ENCODE assay signal across 8 cellular contexts in genomic region chr1:211578640-211579433, GRCh38. TPM values are rescaled to one million over a fixed set of nuclear protein-coding genes. Genes with fewer than 3 reads are reported as not detected.
DNase-seq lines count a peak whose midpoint lies in the region; ATAC-seq, FAIRE-seq and TF ChIP-seq lines count a peak whose summit lies in the region.

TSS of gene SLC30A1 (minus strand) at chr1:211579161. CDS start at chr1:211578612, 549 bp downstream.

- H3K27ac ChIP-seq in pancreas (peak within 1 kb of the TSS; percentile 91 to 95 (median 93)), tibial artery (peak within 1 kb of the TSS; percentile 93 to 97)

- no peak for TF ChIP-seq CTCF in GM10248 (IDR thresholded peaks at IDR 0.05; ENCODE audit: control extremely low read depth, extremely low read depth, low read depth, missing control alignments)
- no peak for TF ChIP-seq CTCF in pancreas (IDR thresholded peaks at IDR 0.05)
- no peak for TF ChIP-seq CTCF in tibial artery (IDR thresholded peaks at IDR 0.05)

- peaks cover 10 to 24% (median 21%) of the 10 kb centered on the region in 3 donors for H3K4me1 ChIP-seq in pancreas
- H3K4me1 ChIP-seq in tibial artery, result peaks cover 0 to 66% (median 34%) of the 10 kb centered on the region in 4 donors

- peak; percentile 100 for DNase-seq in GM10248 (ENCODE audit: extremely low spot score)
- DNase-seq in NCI-H1105 (lab: John Stamatoyannopoulos, UW), result peak; percentile 97
- peak; percentile 99 for DNase-seq in SKM-1 treated with dmso at 0.1 percent for 144 hours (lab: John Stamatoyannopoulos, UW; ENCODE audit: unreplicated experiment)
- peak; percentile 100 for DNase-seq in activated naive CD8-positive, alpha-beta T cell treated with anti-CD3 and anti-CD28 coated beads for 36 hours
- peak; percentile 99 to 100 (median 100) for DNase-seq in head of caudate nucleus
- DNase-seq in pancreas, result peak; percentile 99 to 100 (median 100)
- DNase-seq in tibial artery, result peak; percentile 100

- peak; percentile 13 for FAIRE-seq in pancreas (lab: Jason Lieb, UNC)

- H3K4me3 Mint-ChIP-seq in activated naive CD8-positive, alpha-beta T cell treated with anti-CD3 and anti-CD28 coated beads for 36 hours, result peak within 1 kb of the TSS; percentile 92

- no peaks in the 10 kb centered on the region for H3K27me3 ChIP-seq in pancreas
- H3K27me3 ChIP-seq in tibial artery, result no peaks in the 10 kb centered on the region

- no peaks in the 10 kb centered on the region for H3K36me3 ChIP-seq in pancreas
- peaks cover 6 to 13% (median 8%) of the 10 kb centered on the region in 3 donors for H3K36me3 ChIP-seq in tibial artery

- H3K4me1 Mint-ChIP-seq in activated naive CD8-positive, alpha-beta T cell treated with anti-CD3 and anti-CD28 coated beads for 36 hours, result peaks cover 27% of the 10 kb centered on the region

- peak; percentile 80 for ATAC-seq in HG02623 (IDR thresholded peaks at IDR 0.05; ENCODE audit: unreplicated experiment)
- ATAC-seq in pancreas, result peak; percentile 85 to 94 (median 91)

- POLR2A ChIA-PET in GM10248 (lab: Yijun Ruan, JAX), result interaction anchor here (0.6 kb wide), 1 partner anchor 51 kb away, joined by 3 read pairs; no protein-coding TSS in a partner anchor

- WGBS in pancreas, 2 donors, result 0% methylated on average over 56 to 97 of the region's 97 CpGs

- no peaks in the 10 kb centered on the region for H3K9me3 ChIP-seq in pancreas
- no peaks in the 10 kb centered on the region for H3K9me3 ChIP-seq in tibial artery

- H3K9me3 Mint-ChIP-seq in activated naive CD8-positive, alpha-beta T cell treated with anti-CD3 and anti-CD28 coated beads for 36 hours, result no peaks in the 10 kb centered on the region

- peaks cover 13% of the 10 kb centered on the region for H3K36me3 Mint-ChIP-seq in activated naive CD8-positive, alpha-beta T cell treated with anti-CD3 and anti-CD28 coated beads for 36 hours

- intact Hi-C loops in head of caudate nucleus (cut with DNase I) (loop anchor here (5.0 kb wide), 1 partner anchor 78 kb away; no protein-coding TSS in a partner anchor), pancreas (cut with DNase I) (loop anchor here in 2 of 3 donors (5.0 to 10.0 kb wide), 3 partner anchors 64 to 73 kb away; no protein-coding TSS in a partner anchor), tibial artery (cut with DNase I; ENCODE audit: low total_unique reads) (loop anchor here (2.0 to 5.0 kb wide), 2 partner anchors 33 to 70 kb away; no protein-coding TSS in a partner anchor)

- H3K4me3 ChIP-seq in pancreas, result peak within 1 kb of the TSS; percentile 80 to 96 (median 93)
- H3K4me3 ChIP-seq in tibial artery, result peak within 1 kb of the TSS; percentile 89 to 99

- peak within 1 kb of the TSS; percentile 92 for H3K27ac Mint-ChIP-seq in activated naive CD8-positive, alpha-beta T cell treated with anti-CD3 and anti-CD28 coated beads for 36 hours

- no peaks in the 10 kb centered on the region for H3K27me3 Mint-ChIP-seq in activated naive CD8-positive, alpha-beta T cell treated with anti-CD3 and anti-CD28 coated beads for 36 hours

- CTCF ChIA-PET in GM10248 (lab: Yijun Ruan, JAX), result interaction anchor here (0.6 to 3.2 kb wide), 12 partner anchors 10 to 457 kb away, joined by 3 to 12 read pairs (median 3); partner anchors contain the start of genes DTL and INTS7

RNA-seq across cellular contexts. Expression of gene SLC30A1, which starts in this region (rescaled TPM):
- 10 to 100 TPM; 11.3 to 12.1 TPM for total RNA-seq in activated naive CD8-positive, alpha-beta T cell treated with anti-CD3 and anti-CD28 coated beads for 36 hours
- total RNA-seq in pancreas, result 10 to 100 TPM in 3 of 6 donors, 1 to 10 TPM in 3; 4.7 to 19.5 (median 9.8) TPM
- 1 to 10 TPM; 1.5 to 7.1 TPM for polyA plus RNA-seq in pancreas

Comparison
In these comparisons a context has a peak if more than half of its experiments do, and no peak if none do; other contexts are left out.
1. Peak in every context shown above with its lines: DNase-seq, ATAC-seq, H3K4me3 ChIP-seq and H3K27ac ChIP-seq.